ENCODE assay signal across 20 cellular contexts in the genomic region with DNA sequence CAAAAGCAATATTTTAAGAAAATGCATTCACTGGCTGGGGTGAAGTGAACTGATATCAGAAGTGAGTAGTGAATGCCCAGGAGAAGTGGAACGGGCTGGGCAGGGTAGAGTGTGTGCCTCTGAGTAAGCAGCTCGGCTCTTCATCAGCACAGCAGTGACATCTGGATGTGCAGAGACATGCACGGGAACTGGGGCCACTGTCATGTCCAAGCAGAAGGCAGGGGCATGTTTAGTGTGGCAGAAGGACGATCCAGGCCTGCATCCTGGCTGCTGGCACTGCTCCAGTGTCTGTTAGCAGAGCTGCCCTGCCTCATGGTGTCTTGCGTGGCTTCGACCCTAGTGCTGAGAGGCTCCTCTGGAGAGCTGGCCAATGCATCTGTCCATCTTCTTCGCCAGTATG.
"Had no signal": no experiment of that assay in that cellular context is flagged by ENCODE, and none has a peak within 500 bp of the region (broad histone marks: within the 10 kb centered on the region; RNA-seq: fewer than 3 reads in every experiment).

No MANE protein-coding gene starts in this region.

- H3K4me1 ChIP-seq: left lung, pancreas had no signal

- DNase-seq: activated CD4-positive, alpha-beta T cell treated with anti-CD3 and anti-CD28 coated beads for 36 hours; activated CD4-positive, alpha-beta T cell treated with anti-CD3 and anti-CD28 coated beads, Interleukin-2, amount 50 U/mL, for 48 hours; activated gamma-delta T cell treated with Interleukin-2 at 50 U/mL for 16 hours; activated T-cell treated with anti-CD3 and anti-CD28 coated beads for 4 hours; endodermal cell; foreskin melanocyte; glutamatergic neuron; kidney; left lung; naive B cell; pancreas; stimulated activated CD4-positive, alpha-beta T cell treated with anti-CD3 and anti-CD28 coated beads, Interleukin-4, amount 100 ng/mL, for 24 hours; testis had no signal

- H3K27ac ChIP-seq: dorsolateral prefrontal cortex, left lung, neural progenitor cell, pancreas, testis had no signal

- H3K27ac Mint-ChIP-seq: activated CD4-positive, alpha-beta T cell treated with anti-CD3 and anti-CD28 coated beads for 36 hours; activated naive CD4-positive, alpha-beta T cell treated with anti-CD3 and anti-CD28 coated beads, Interleukin-2, amount 50 U/mL, for 72 hours; activated T-helper 1 cell treated with anti-CD3 and anti-CD28 coated beads, Interleukin-12 subunit alpha, Interleukin-12 subunit beta, Interleukin-2, Interleukin-4 antibody, amounts not matched to agents 30 ng/mL and 10 ng/mL and 1 ng/mL, durations not matched to agents 14 hours and 24 hours and 36 hours; endodermal cell; naive B cell; neural progenitor cell; stimulated activated effector memory CD8-positive, alpha-beta T cell treated with anti-CD3 and anti-CD28 coated beads, Interleukin-12 subunit alpha, Interleukin-12 subunit beta, amount 100 ng/mL, for 72 hours; type B pancreatic cell had no signal

- H3K4me1 Mint-ChIP-seq: activated CD4-positive, alpha-beta T cell treated with anti-CD3 and anti-CD28 coated beads for 36 hours; endodermal cell; stimulated activated effector memory CD8-positive, alpha-beta T cell treated with anti-CD3 and anti-CD28 coated beads, Interleukin-12 subunit alpha, Interleukin-12 subunit beta, amount 100 ng/mL, for 72 hours had no signal

- H3K27me3 ChIP-seq: dorsolateral prefrontal cortex, left lung, neural progenitor cell, pancreas, testis had no signal

- H3K4me3 ChIP-seq: dorsolateral prefrontal cortex, left lung, neural progenitor cell, pancreas, testis had no signal

- H3K4me3 Mint-ChIP-seq: activated CD4-positive, alpha-beta T cell treated with anti-CD3 and anti-CD28 coated beads for 36 hours; activated T-helper 1 cell treated with anti-CD3 and anti-CD28 coated beads, Interleukin-12 subunit alpha, Interleukin-12 subunit beta, Interleukin-2, Interleukin-4 antibody, amounts not matched to agents 30 ng/mL and 10 ng/mL and 1 ng/mL, durations not matched to agents 14 hours and 24 hours and 36 hours; endodermal cell; naive B cell; neural progenitor cell; stimulated activated effector memory CD8-positive, alpha-beta T cell treated with anti-CD3 and anti-CD28 coated beads, Interleukin-12 subunit alpha, Interleukin-12 subunit beta, amount 100 ng/mL, for 72 hours; type B pancreatic cell had no signal

- H3K36me3 Mint-ChIP-seq: activated naive CD4-positive, alpha-beta T cell treated with anti-CD3 and anti-CD28 coated beads, Interleukin-2, amount 50 U/mL, for 72 hours; naive B cell; neural progenitor cell had no signal

- H3K9me3 Mint-ChIP-seq: activated naive CD4-positive, alpha-beta T cell treated with anti-CD3 and anti-CD28 coated beads, Interleukin-2, amount 50 U/mL, for 72 hours; activated T-helper 1 cell treated with anti-CD3 and anti-CD28 coated beads, Interleukin-12 subunit alpha, Interleukin-12 subunit beta, Interleukin-2, Interleukin-4 antibody, amounts not matched to agents 30 ng/mL and 10 ng/mL and 1 ng/mL, durations not matched to agents 14 hours and 24 hours and 36 hours; endodermal cell; naive B cell; neural progenitor cell; stimulated activated effector memory CD8-positive, alpha-beta T cell treated with anti-CD3 and anti-CD28 coated beads, Interleukin-12 subunit alpha, Interleukin-12 subunit beta, amount 100 ng/mL, for 72 hours; type B pancreatic cell had no signal

- ATAC-seq: activated CD4-positive, alpha-beta T cell treated with anti-CD3 and anti-CD28 coated beads for 36 hours; activated naive CD4-positive, alpha-beta T cell treated with anti-CD3 and anti-CD28 coated beads, Interleukin-2, amount 50 U/mL, for 72 hours; left lung; pancreas; sciatic nerve; stimulated activated effector memory CD8-positive, alpha-beta T cell treated with anti-CD3 and anti-CD28 coated beads, Interleukin-12 subunit alpha, Interleukin-12 subunit beta, amount 100 ng/mL, for 72 hours had no signal

- H3K9me3 ChIP-seq: left lung, pancreas, testis had no signal

- H3K36me3 ChIP-seq: neural progenitor cell, pancreas had no signal
